In the genomic region with DNA sequence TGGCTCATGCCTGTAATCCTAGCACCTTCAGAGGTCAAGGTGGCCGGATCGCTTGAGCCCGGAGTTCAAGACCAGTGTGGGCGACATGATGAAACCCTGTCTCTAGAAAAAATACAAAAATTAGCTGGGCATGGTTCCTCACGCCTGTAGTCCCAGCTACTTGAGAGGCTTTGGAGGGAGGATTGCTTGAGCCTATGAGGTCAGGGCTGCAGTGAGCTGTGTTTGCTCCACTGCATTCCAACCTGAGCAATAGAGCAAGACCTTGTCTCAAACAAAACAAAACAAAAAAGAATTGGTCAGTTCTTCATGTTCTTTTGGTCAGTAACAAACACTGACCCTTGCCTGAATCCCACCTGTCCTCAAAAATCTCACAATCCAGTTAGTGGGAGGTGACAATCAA, we compare ENCODE assay signal across 8 cellular contexts. TPM values are rescaled to one million over a fixed set of nuclear protein-coding genes. Genes with fewer than 3 reads are reported as not detected.
"Had no signal": no experiment of that assay in that cellular context is flagged by ENCODE, and none has a peak within 500 bp of the region (broad histone marks: within the 10 kb centered on the region; RNA-seq: fewer than 3 reads in every experiment).

No MANE protein-coding gene starts in this region.

- DNase-seq: H9, HCEC 1CT, IMR-90, KG1 had no signal

- H3K4me3 ChIP-seq: GM23338, K562 had no signal

- H3K4me3 Mint-ChIP-seq: GM23338, H9 had no signal

- H3K27ac Mint-ChIP-seq: GM23338 had no signal

- H3K27ac ChIP-seq: HL-60 had no signal

- H3K4me1 Mint-ChIP-seq: GM23338, H9 had no signal

- ATAC-seq: GM23338, K562 had no signal

RNA-seq across cellular contexts. Expression of gene VSTM5, which starts 36.7 kb away (rescaled TPM):
- total RNA-seq: H9, HT1080, K562 had no signal
